Comparison of ENCODE assay signal across 35 cellular contexts in genomic region chr1:236117710-236118109, GRCh38.
"Had no signal": no experiment of that assay in that cellular context is flagged by ENCODE, and none has a peak within 500 bp of the region (broad histone marks: within the 10 kb centered on the region; RNA-seq: fewer than 3 reads in every experiment).

No MANE protein-coding gene starts in this region.

- H3K4me2 ChIP-seq: hepatocyte had no signal

- H3K4me3 Mint-ChIP-seq: activated CD4-positive, alpha-beta memory T cell treated with anti-CD3 and anti-CD28 coated beads for 36 hours; activated CD4-positive, alpha-beta T cell treated with anti-CD3 and anti-CD28 coated beads for 36 hours; activated CD4-positive, alpha-beta T cell treated with anti-CD3 and anti-CD28 coated beads, Interleukin-2, amount 10 ng/mL, durations not matched to agents 24 days and 14 days; activated CD8-positive, alpha-beta memory T cell treated with anti-CD3 and anti-CD28 coated beads, Interleukin-2, amount 10 ng/mL, durations not matched to agents 7 days and 5 days; activated CD8-positive, alpha-beta T cell treated with anti-CD3 and anti-CD28 coated beads, Interleukin-2, amount 10 ng/mL, durations not matched to agents 7 days and 5 days; activated naive CD4-positive, alpha-beta T cell treated with anti-CD3 and anti-CD28 coated beads for 36 hours; activated naive CD4-positive, alpha-beta T cell treated with anti-CD3 and anti-CD28 coated beads, Interleukin-2, amount 50 U/mL, for 24 hours; activated naive CD8-positive, alpha-beta T cell treated with anti-CD3 and anti-CD28 coated beads for 36 hours; activated naive CD8-positive, alpha-beta T cell treated with anti-CD3 and anti-CD28 coated beads, Interleukin-2, amount 50 U/mL, for 24 hours; activated T-helper 1 cell treated with anti-CD3 and anti-CD28 coated beads, Interleukin-12 subunit alpha, Interleukin-12 subunit beta, Interleukin-2, Interleukin-4 antibody, amounts not matched to agents 30 ng/mL and 10 ng/mL and 1 ng/mL, durations not matched to agents 14 hours and 24 hours and 36 hours; endodermal cell; T-helper 1 cell treated with Interleukin-12 subunit alpha and Interleukin-12 subunit beta and Interleukin-4 antibody, amounts not matched to agents 30 μg/mL and 1 μg/mL, for 36 hours had no signal

- H3K4me1 ChIP-seq: adrenal gland, body of pancreas, colonic mucosa, esophagus muscularis mucosa, gastroesophageal sphincter had no signal

- H3K79me2 ChIP-seq: hepatocyte had no signal

- H3K36me3 Mint-ChIP-seq: activated CD4-positive, alpha-beta memory T cell treated with anti-CD3 and anti-CD28 coated beads for 36 hours; activated naive CD4-positive, alpha-beta T cell treated with anti-CD3 and anti-CD28 coated beads, Interleukin-2, amount 50 U/mL, for 24 hours had no signal

- ATAC-seq: activated CD4-positive, alpha-beta T cell treated with anti-CD3 and anti-CD28 coated beads for 36 hours; activated CD8-positive, alpha-beta memory T cell treated with anti-CD3 and anti-CD28 coated beads, Interleukin-2, amount 10 ng/mL, durations not matched to agents 7 days and 5 days; activated CD8-positive, alpha-beta T cell treated with anti-CD3 and anti-CD28 coated beads, Interleukin-2, amount 10 ng/mL, durations not matched to agents 7 days and 5 days; activated naive CD8-positive, alpha-beta T cell treated with anti-CD3 and anti-CD28 coated beads, Interleukin-2, amount 50 U/mL, for 24 hours; body of pancreas; gastroesophageal sphincter; heart right ventricle had no signal

- H3K27me3 Mint-ChIP-seq: activated CD4-positive, alpha-beta memory T cell treated with anti-CD3 and anti-CD28 coated beads for 36 hours; activated naive CD4-positive, alpha-beta T cell treated with anti-CD3 and anti-CD28 coated beads, Interleukin-2, amount 50 U/mL, for 24 hours; activated naive CD8-positive, alpha-beta T cell treated with anti-CD3 and anti-CD28 coated beads, Interleukin-2, amount 50 U/mL, for 24 hours had no signal

- H3K27ac Mint-ChIP-seq: activated CD4-positive, alpha-beta memory T cell treated with anti-CD3 and anti-CD28 coated beads for 36 hours; activated CD4-positive, alpha-beta T cell treated with anti-CD3 and anti-CD28 coated beads, Interleukin-2, amount 10 ng/mL, durations not matched to agents 24 days and 14 days; activated CD8-positive, alpha-beta memory T cell treated with anti-CD3 and anti-CD28 coated beads, Interleukin-2, amount 10 ng/mL, durations not matched to agents 7 days and 5 days; activated CD8-positive, alpha-beta T cell treated with anti-CD3 and anti-CD28 coated beads, Interleukin-2, amount 10 ng/mL, durations not matched to agents 7 days and 5 days; activated naive CD4-positive, alpha-beta T cell treated with anti-CD3 and anti-CD28 coated beads for 36 hours; activated naive CD4-positive, alpha-beta T cell treated with anti-CD3 and anti-CD28 coated beads, Interleukin-2, amount 50 U/mL, for 24 hours; activated naive CD8-positive, alpha-beta T cell treated with anti-CD3 and anti-CD28 coated beads for 36 hours; activated naive CD8-positive, alpha-beta T cell treated with anti-CD3 and anti-CD28 coated beads, Interleukin-2, amount 50 U/mL, for 24 hours; activated T-helper 1 cell treated with anti-CD3 and anti-CD28 coated beads, Interleukin-12 subunit alpha, Interleukin-12 subunit beta, Interleukin-2, Interleukin-4 antibody, amounts not matched to agents 30 ng/mL and 10 ng/mL and 1 ng/mL, durations not matched to agents 14 hours and 24 hours and 36 hours; activated T-helper 2 cell treated with anti-CD3 and anti-CD28 coated beads, Interferon-gamma antibody, Interleukin-2, Interleukin-4, amounts not matched to agents 10 μg/mL and 5 μg/mL and 100 μg/mL, durations not matched to agents 14 hours and 24 hours and 36 hours; endodermal cell; T-helper 1 cell treated with Interleukin-12 subunit alpha and Interleukin-12 subunit beta and Interleukin-4 antibody, amounts not matched to agents 30 μg/mL and 1 μg/mL, for 36 hours had no signal

- H3K9me3 Mint-ChIP-seq: activated CD4-positive, alpha-beta memory T cell treated with anti-CD3 and anti-CD28 coated beads for 36 hours; activated naive CD4-positive, alpha-beta T cell treated with anti-CD3 and anti-CD28 coated beads for 36 hours; activated naive CD4-positive, alpha-beta T cell treated with anti-CD3 and anti-CD28 coated beads, Interleukin-2, amount 50 U/mL, for 24 hours; activated naive CD8-positive, alpha-beta T cell treated with anti-CD3 and anti-CD28 coated beads, Interleukin-2, amount 50 U/mL, for 24 hours; activated T-helper 1 cell treated with anti-CD3 and anti-CD28 coated beads, Interleukin-12 subunit alpha, Interleukin-12 subunit beta, Interleukin-2, Interleukin-4 antibody, amounts not matched to agents 30 ng/mL and 10 ng/mL and 1 ng/mL, durations not matched to agents 14 hours and 24 hours and 36 hours; activated T-helper 2 cell treated with anti-CD3 and anti-CD28 coated beads, Interferon-gamma antibody, Interleukin-2, Interleukin-4, amounts not matched to agents 10 μg/mL and 5 μg/mL and 100 μg/mL, durations not matched to agents 14 hours and 24 hours and 36 hours; endodermal cell; T-helper 1 cell treated with Interleukin-12 subunit alpha and Interleukin-12 subunit beta and Interleukin-4 antibody, amounts not matched to agents 30 μg/mL and 1 μg/mL, for 36 hours had no signal

- H3K27me3 ChIP-seq: adrenal gland, body of pancreas, cardiac muscle cell, colonic mucosa, esophagus muscularis mucosa, gastroesophageal sphincter, heart right ventricle, hepatocyte had no signal

- H3K4me3 ChIP-seq: adrenal gland, body of pancreas, cardiac muscle cell, colonic mucosa, esophagus muscularis mucosa, gastroesophageal sphincter, heart right ventricle, hepatocyte had no signal

- H2AFZ ChIP-seq: hepatocyte had no signal

- H3K9me3 ChIP-seq: adrenal gland, body of pancreas, colonic mucosa, esophagus muscularis mucosa, gastroesophageal sphincter, heart right ventricle had no signal

- H3K36me3 ChIP-seq: adrenal gland, cardiac muscle cell, colonic mucosa, esophagus muscularis mucosa, gastroesophageal sphincter, heart right ventricle, WERI-Rb-1 had no signal

- H3K27ac ChIP-seq: adrenal gland, body of pancreas, cardiac muscle cell, colonic mucosa, esophagus muscularis mucosa, gastroesophageal sphincter, heart right ventricle, hepatocyte, WERI-Rb-1 had no signal

- DNase-seq: activated CD4-positive, alpha-beta memory T cell treated with anti-CD3 and anti-CD28 coated beads for 36 hours; activated CD4-positive, alpha-beta T cell treated with anti-CD3 and anti-CD28 coated beads for 36 hours; activated CD4-positive, alpha-beta T cell treated with anti-CD3 and anti-CD28 coated beads, Interleukin-2, amount 10 ng/mL, durations not matched to agents 24 days and 14 days; activated CD4-positive, CD25-positive, alpha-beta regulatory T cell; activated CD4-positive, CD25-positive, alpha-beta regulatory T cell treated with anti-CD3 and anti-CD28 coated beads, Interleukin-2, amount 50 U/mL, for 72 hours; activated CD8-positive, alpha-beta memory T cell treated with anti-CD3 and anti-CD28 coated beads, Interleukin-2, amount 10 ng/mL, durations not matched to agents 7 days and 5 days; activated CD8-positive, alpha-beta memory T cell treated with anti-CD3 and anti-CD28 coated beads, Interleukin-2, amount 50 U/mL, for 4 hours; activated CD8-positive, alpha-beta T cell treated with anti-CD3 and anti-CD28 coated beads, Interleukin-2, amount 10 ng/mL, durations not matched to agents 7 days and 5 days; activated naive CD4-positive, alpha-beta T cell treated with anti-CD3 and anti-CD28 coated beads for 36 hours; activated naive CD8-positive, alpha-beta T cell treated with anti-CD3 and anti-CD28 coated beads for 36 hours; activated naive CD8-positive, alpha-beta T cell treated with anti-CD3 and anti-CD28 coated beads, Interleukin-2, amount 50 U/mL, for 24 hours; activated T-cell treated with anti-CD3 and anti-CD28 coated beads, Interleukin-2, amount 50 U/mL, for 1 hour; activated T-cell treated with anti-CD3 and anti-CD28 coated beads, Interleukin-2, amount 50 U/mL, for 48 hours; adrenal gland; amygdala; aorta; body of pancreas; central memory CD4-positive, alpha-beta T cell; cerebellar nuclear complex; colonic mucosa; effector CD8-positive, alpha-beta T cell; endodermal cell; erythroblast; foreskin melanocyte; heart right ventricle; T-helper 9 cell; WERI-Rb-1 had no signal
